Comparison of ENCODE assay signal across 14 cellular contexts in genomic region chr1:181318858-181319235, GRCh38.
DNase-seq lines count a peak whose midpoint lies in the region; ATAC-seq and TF ChIP-seq lines count a peak whose summit lies in the region.
"Had no signal": no experiment of that assay in that cellular context is flagged by ENCODE, and none has a peak within 500 bp of the region (broad histone marks: within the 10 kb centered on the region; RNA-seq: fewer than 3 reads in every experiment).

No MANE protein-coding gene starts in this region.

- CTCF ChIA-PET in CD4-positive, alpha-beta T cell (lab: Charles Lee) = no interaction called here

- peak in 1 of 10 experiments; percentile 19 for DNase-seq in CD4-positive, alpha-beta T cell
- DNase-seq in MG63 (peak; percentile 70), mesenchymal stem cell (no peak), NCI-H82 (lab: John Stamatoyannopoulos, UW) (no peak), NCI-H82 treated with DMSO at 0.1 percent for 48 hours (lab: John Stamatoyannopoulos, UW; ENCODE audit: unreplicated experiment) (no peak), trophoblast cell (no peak), retina (no peak)
- peak; percentile 15 for DNase-seq in activated naive CD8-positive, alpha-beta T cell treated with anti-CD3 and anti-CD28 coated beads, Interleukin-2, amount 50 U/mL, for 24 hours
- DNase-seq: NCI-H1105, T-helper 9 cell had no signal

- H3K79me2 ChIP-seq in trophoblast cell (ENCODE audit: control insufficient read depth, insufficient read depth, low read length, poor library complexity) = no peaks in the 10 kb centered on the region

- no peaks in the 10 kb centered on the region for H3K4me1 ChIP-seq in mesenchymal stem cell (ENCODE audit: control insufficient read depth, insufficient read depth, low read depth, low read length)
- H3K4me1 ChIP-seq in trophoblast cell (ENCODE audit: control insufficient read depth in 1 of 2, insufficient read depth in 2 of 2, low read length in 2 of 2) = peaks cover 0 to 5% of the 10 kb centered on the region in 2 experiments
- H3K4me1 ChIP-seq: pancreas had no signal

- H3K4me3 ChIP-seq in MG63 = no peak overlapping the region
- H3K4me3 ChIP-seq in mesenchymal stem cell (ENCODE audit: insufficient read depth in 1 of 2, low read depth in 1 of 2, low read length in 2 of 2) = peak overlapping the region in 1 of 2 experiments; percentile 55
- H3K4me3 ChIP-seq in trophoblast cell (ENCODE audit: low read depth, low read length) = no peak overlapping the region
- H3K4me3 ChIP-seq: pancreas had no signal

- peaks cover 65% of the 10 kb centered on the region for H3K27me3 Mint-ChIP-seq in CD4-positive, alpha-beta T cell
- H3K27me3 Mint-ChIP-seq in activated naive CD8-positive, alpha-beta T cell treated with anti-CD3 and anti-CD28 coated beads, Interleukin-2, amount 50 U/mL, for 24 hours = peaks cover 53% of the 10 kb centered on the region

- no peak overlapping the region for H2AFZ ChIP-seq in mesenchymal stem cell (ENCODE audit: low read depth, low read length)
- H2AFZ ChIP-seq in trophoblast cell (ENCODE audit: insufficient read depth, low read length, poor library complexity) = no peak overlapping the region

- H3K14ac ChIP-seq in mesenchymal stem cell (ENCODE audit: low read length in 2 of 2) (no peak overlapping the region), trophoblast cell (ENCODE audit: low read length) (no peak overlapping the region)

- peaks cover 49% of the 10 kb centered on the region for H3K27me3 ChIP-seq in CD4-positive, alpha-beta T cell (ENCODE audit: control insufficient read depth, insufficient read depth, low read length)
- H3K27me3 ChIP-seq in MG63 (peaks cover 50% of the 10 kb centered on the region), mesenchymal stem cell (ENCODE audit: control insufficient read depth in 1 of 2, insufficient read depth in 1 of 2, low read length in 2 of 2) (peaks cover 61 to 93% of the 10 kb centered on the region in 2 experiments), trophoblast cell (ENCODE audit: insufficient read depth, low read length) (peaks cover 50% of the 10 kb centered on the region)

- H4K91ac ChIP-seq in mesenchymal stem cell (ENCODE audit: low read length) = no peak overlapping the region
- H4K91ac ChIP-seq in trophoblast cell (ENCODE audit: low read depth, low read length) = no peak overlapping the region

- no peak overlapping the region for H3K9ac ChIP-seq in mesenchymal stem cell (ENCODE audit: low read length)
- H3K9ac ChIP-seq in trophoblast cell (ENCODE audit: low read length) = no peak overlapping the region

- H3K27ac ChIP-seq in CD4-positive, alpha-beta T cell (ENCODE audit: low read depth, low read length) = no peak overlapping the region
- H3K27ac ChIP-seq in mesenchymal stem cell (ENCODE audit: low read length, poor library complexity, severe bottlenecking) (no peak overlapping the region), trophoblast cell (ENCODE audit: low read depth, low read length) (no peak overlapping the region)
- H3K27ac ChIP-seq: epithelial cell of prostate, HL-60, pancreas had no signal

- H4K12ac ChIP-seq in trophoblast cell (ENCODE audit: low read depth, low read length) = no peak overlapping the region

- H3K23ac ChIP-seq in mesenchymal stem cell (ENCODE audit: low read length in 2 of 2) = no peak overlapping the region
- H3K23ac ChIP-seq in trophoblast cell (ENCODE audit: low read length) = no peak overlapping the region

- H3K4me2 ChIP-seq in mesenchymal stem cell (ENCODE audit: low read length, poor library complexity, severe bottlenecking) = no peak overlapping the region
- no peak overlapping the region for H3K4me2 ChIP-seq in trophoblast cell (ENCODE audit: low read length)

- peak overlapping the region; percentile 85 for H3K4me3 Mint-ChIP-seq in CD4-positive, alpha-beta T cell
- peak overlapping the region; percentile 69 for H3K4me3 Mint-ChIP-seq in activated naive CD8-positive, alpha-beta T cell treated with anti-CD3 and anti-CD28 coated beads, Interleukin-2, amount 50 U/mL, for 24 hours
- H3K4me3 Mint-ChIP-seq: B cell had no signal

- H3K9me3 Mint-ChIP-seq in CD4-positive, alpha-beta T cell = no peaks in the 10 kb centered on the region
- H3K9me3 Mint-ChIP-seq in activated naive CD8-positive, alpha-beta T cell treated with anti-CD3 and anti-CD28 coated beads, Interleukin-2, amount 50 U/mL, for 24 hours = no peaks in the 10 kb centered on the region

- H2BK12ac ChIP-seq in mesenchymal stem cell (ENCODE audit: low read length in 2 of 2) (no peak overlapping the region), trophoblast cell (ENCODE audit: low read length) (no peak overlapping the region)

- no peak overlapping the region for H4K8ac ChIP-seq in mesenchymal stem cell (ENCODE audit: low read length)
- H4K8ac ChIP-seq in trophoblast cell (ENCODE audit: low read depth, low read length) = no peak overlapping the region

- H3K36me3 Mint-ChIP-seq in CD4-positive, alpha-beta T cell (ENCODE audit: low read depth) = no peaks in the 10 kb centered on the region
- H3K36me3 Mint-ChIP-seq in activated naive CD8-positive, alpha-beta T cell treated with anti-CD3 and anti-CD28 coated beads, Interleukin-2, amount 50 U/mL, for 24 hours (ENCODE audit: low read depth) = no peaks in the 10 kb centered on the region

- no peak for TF ChIP-seq CTCF in CD4-positive, alpha-beta T cell (IDR thresholded peaks at IDR 0.05)

- 15% methylated on average over 12 of the region's 12 CpGs for WGBS in mesenchymal stem cell
- no CpG with 5 or more reads among the region's 12 CpGs for WGBS in trophoblast cell (ENCODE audit: extremely low coverage, insufficient coverage, insufficient read length)

- no peak for ATAC-seq in CD4-positive, alpha-beta T cell (ENCODE audit: poor library complexity)
- ATAC-seq in activated naive CD8-positive, alpha-beta T cell treated with anti-CD3 and anti-CD28 coated beads, Interleukin-2, amount 50 U/mL, for 24 hours = peak; percentile 82

- H2AK5ac ChIP-seq in mesenchymal stem cell (ENCODE audit: low read length, severe bottlenecking) (no peak overlapping the region), trophoblast cell (ENCODE audit: low read length) (no peak overlapping the region)

- H3K4ac ChIP-seq in mesenchymal stem cell (ENCODE audit: low read depth in 1 of 2, low read length in 2 of 2) (no peak overlapping the region), trophoblast cell (ENCODE audit: low read depth, low read length) (no peak overlapping the region)

- H3K18ac ChIP-seq in mesenchymal stem cell (ENCODE audit: low read depth in 1 of 2, low read length in 2 of 2) (no peak overlapping the region), trophoblast cell (ENCODE audit: low read length) (no peak overlapping the region)

- H3K9me3 ChIP-seq in CD4-positive, alpha-beta T cell (ENCODE audit: control insufficient read depth, low read length) = no peaks in the 10 kb centered on the region
- H3K9me3 ChIP-seq in MG63 (no peaks in the 10 kb centered on the region), mesenchymal stem cell (ENCODE audit: control insufficient read depth, low read length) (no peaks in the 10 kb centered on the region), trophoblast cell (ENCODE audit: insufficient read depth, low read depth, low read length) (peaks cover 5% of the 10 kb centered on the region)
- H3K9me3 ChIP-seq: pancreas had no signal

- peak overlapping the region; percentile 54 for H2BK15ac ChIP-seq in mesenchymal stem cell (ENCODE audit: low read depth, poor library complexity, severe bottlenecking)

- POLR2A ChIA-PET in CD4-positive, alpha-beta T cell (lab: Charles Lee) = no interaction called here

- intact Hi-C loops in CD4-positive, alpha-beta T cell (cut with DNase I, micrococcal nuclease) = loop anchor here in 1 of 2 experiments (1.0 kb wide), 1 partner anchor 104 kb away; no protein-coding TSS in a partner anchor

- no peak overlapping the region for H2BK5ac ChIP-seq in mesenchymal stem cell (ENCODE audit: low read depth, low read length, poor library complexity, severe bottlenecking)
- no peak overlapping the region for H2BK5ac ChIP-seq in trophoblast cell (ENCODE audit: low read depth, low read length, poor library complexity)

- H3K27ac Mint-ChIP-seq in CD4-positive, alpha-beta T cell = no peak overlapping the region
- H3K27ac Mint-ChIP-seq in activated naive CD8-positive, alpha-beta T cell treated with anti-CD3 and anti-CD28 coated beads, Interleukin-2, amount 50 U/mL, for 24 hours = no peak overlapping the region
- H3K27ac Mint-ChIP-seq: B cell had no signal

- H2BK120ac ChIP-seq in mesenchymal stem cell (ENCODE audit: low read depth, low read length) = no peak overlapping the region
- H2BK120ac ChIP-seq in trophoblast cell (ENCODE audit: insufficient read depth, low read length, poor library complexity) = no peak overlapping the region

- H3K36me3 ChIP-seq in MG63 (no peaks in the 10 kb centered on the region), mesenchymal stem cell (ENCODE audit: control insufficient read depth in 1 of 2, insufficient read depth in 2 of 2, low read depth in 1 of 2, low read length in 2 of 2) (no peaks in the 10 kb centered on the region), trophoblast cell (ENCODE audit: control insufficient read depth in 1 of 2, insufficient read depth in 2 of 2, low read length in 2 of 2) (no peaks in the 10 kb centered on the region)
- H3K36me3 ChIP-seq: pancreas had no signal

- peaks cover 18% of the 10 kb centered on the region for H3K4me1 Mint-ChIP-seq in CD4-positive, alpha-beta T cell (ENCODE audit: low read depth)
- peaks cover 23% of the 10 kb centered on the region for H3K4me1 Mint-ChIP-seq in activated naive CD8-positive, alpha-beta T cell treated with anti-CD3 and anti-CD28 coated beads, Interleukin-2, amount 50 U/mL, for 24 hours
- H3K4me1 Mint-ChIP-seq: B cell had no signal

- H3K79me1 ChIP-seq in mesenchymal stem cell (replicated peaks; ENCODE audit: low read length, poor library complexity, severe bottlenecking) (no peaks in the 10 kb centered on the region), trophoblast cell (ENCODE audit: low read length) (no peaks in the 10 kb centered on the region)

Comparison
In these comparisons a context has a peak if more than half of its experiments do, and no peak if none do; other contexts are left out.
1. DNase-seq: peak in MG63 (single experiment) and activated naive CD8-positive, alpha-beta T cell treated with anti-CD3 and anti-CD28 coated beads, Interleukin-2, amount 50 U/mL, for 24 hours (single experiment); none in mesenchymal stem cell (single experiment), NCI-H82 (single experiment), NCI-H82 treated with DMSO at 0.1 percent for 48 hours (single experiment), trophoblast cell (0 of 2) and retina (single experiment).